In genomic region chr20:47246061-47246460, GRCh38 we compare ENCODE assay signal across 19 cellular contexts.
"Had no signal": no experiment of that assay in that cellular context is flagged by ENCODE, and none has a peak within 500 bp of the region (broad histone marks: within the 10 kb centered on the region; RNA-seq: fewer than 3 reads in every experiment).

No MANE protein-coding gene starts in this region.

- H3K4me1 Mint-ChIP-seq: activated CD4-positive, alpha-beta memory T cell treated with anti-CD3 and anti-CD28 coated beads, Interleukin-2, amount 10 ng/mL, durations not matched to agents 7 days and 5 days; activated CD8-positive, alpha-beta memory T cell treated with anti-CD3 and anti-CD28 coated beads, Interleukin-2, amount 10 ng/mL, durations not matched to agents 7 days and 5 days; activated naive CD4-positive, alpha-beta T cell treated with anti-CD3 and anti-CD28 coated beads, Interleukin-2, amount 10 ng/mL, durations not matched to agents 7 days and 5 days had no signal

- H3K4me3 Mint-ChIP-seq: activated CD4-positive, alpha-beta memory T cell treated with anti-CD3 and anti-CD28 coated beads, Interleukin-2, amount 10 ng/mL, durations not matched to agents 7 days and 5 days; activated CD8-positive, alpha-beta memory T cell treated with anti-CD3 and anti-CD28 coated beads, Interleukin-2, amount 10 ng/mL, durations not matched to agents 7 days and 5 days; activated naive CD4-positive, alpha-beta T cell treated with anti-CD3 and anti-CD28 coated beads, Interleukin-2, amount 10 ng/mL, durations not matched to agents 7 days and 5 days; mesothelial cell of epicardium; stimulated activated naive CD8-positive, alpha-beta T cell treated with anti-CD3 and anti-CD28 coated beads, Interleukin-15, Interleukin-2, amounts not matched to agents 100 ng/mL and 50 ng/mL, for 24 hours had no signal

- H3K36me3 ChIP-seq: prostate gland had no signal

- H3K4me1 ChIP-seq: ascending aorta, lower lobe of right lung, prostate gland, right atrium auricular region, vagina had no signal

- H3K27me3 Mint-ChIP-seq: activated CD4-positive, alpha-beta memory T cell treated with anti-CD3 and anti-CD28 coated beads, Interleukin-2, amount 10 ng/mL, durations not matched to agents 7 days and 5 days; activated CD8-positive, alpha-beta memory T cell treated with anti-CD3 and anti-CD28 coated beads, Interleukin-2, amount 10 ng/mL, durations not matched to agents 7 days and 5 days; activated naive CD4-positive, alpha-beta T cell treated with anti-CD3 and anti-CD28 coated beads, Interleukin-2, amount 10 ng/mL, durations not matched to agents 7 days and 5 days; stimulated activated naive CD8-positive, alpha-beta T cell treated with anti-CD3 and anti-CD28 coated beads, Interleukin-15, Interleukin-2, amounts not matched to agents 100 ng/mL and 50 ng/mL, for 24 hours had no signal

- H3K27ac Mint-ChIP-seq: activated CD4-positive, alpha-beta memory T cell treated with anti-CD3 and anti-CD28 coated beads, Interleukin-2, amount 10 ng/mL, durations not matched to agents 7 days and 5 days; activated CD8-positive, alpha-beta memory T cell treated with anti-CD3 and anti-CD28 coated beads, Interleukin-2, amount 10 ng/mL, durations not matched to agents 7 days and 5 days; activated naive CD4-positive, alpha-beta T cell treated with anti-CD3 and anti-CD28 coated beads, Interleukin-2, amount 10 ng/mL, durations not matched to agents 7 days and 5 days; mesothelial cell of epicardium; stimulated activated naive CD8-positive, alpha-beta T cell treated with anti-CD3 and anti-CD28 coated beads, Interleukin-15, Interleukin-2, amounts not matched to agents 100 ng/mL and 50 ng/mL, for 24 hours had no signal

- H3K9me3 ChIP-seq: ascending aorta, lower lobe of right lung, prostate gland, right atrium auricular region, tibial nerve, vagina had no signal

- H3K27ac ChIP-seq: ascending aorta, lower lobe of right lung, prostate gland, right atrium auricular region, tibial nerve, vagina had no signal

- H3K4me3 ChIP-seq: ascending aorta, lower lobe of right lung, prostate gland, right atrium auricular region, tibial nerve, vagina had no signal

- H3K9me3 Mint-ChIP-seq: activated CD4-positive, alpha-beta memory T cell treated with anti-CD3 and anti-CD28 coated beads, Interleukin-2, amount 10 ng/mL, durations not matched to agents 7 days and 5 days; activated naive CD4-positive, alpha-beta T cell treated with anti-CD3 and anti-CD28 coated beads, Interleukin-2, amount 10 ng/mL, durations not matched to agents 7 days and 5 days; mesothelial cell of epicardium; stimulated activated naive CD8-positive, alpha-beta T cell treated with anti-CD3 and anti-CD28 coated beads, Interleukin-15, Interleukin-2, amounts not matched to agents 100 ng/mL and 50 ng/mL, for 24 hours had no signal

- ATAC-seq: activated CD8-positive, alpha-beta memory T cell treated with anti-CD3 and anti-CD28 coated beads, Interleukin-2, amount 10 ng/mL, durations not matched to agents 7 days and 5 days; lower lobe of right lung had no signal

- DNase-seq: activated CD4-positive, alpha-beta memory T cell treated with anti-CD3 and anti-CD28 coated beads, Interleukin-2, amount 10 ng/mL, durations not matched to agents 7 days and 5 days; activated CD4-positive, alpha-beta T cell treated with anti-CD3 and anti-CD28 coated beads for 48 hours; activated CD4-positive, CD25-positive, alpha-beta regulatory T cell; activated CD8-positive, alpha-beta memory T cell treated with anti-CD3 and anti-CD28 coated beads, Interleukin-2, amount 10 ng/mL, durations not matched to agents 7 days and 5 days; activated naive CD4-positive, alpha-beta T cell treated with anti-CD3 and anti-CD28 coated beads, Interleukin-2, amount 10 ng/mL, durations not matched to agents 7 days and 5 days; effector CD4-positive, alpha-beta T cell; foreskin fibroblast; hippocampal formation; lower lobe of right lung; stimulated activated CD4-positive, alpha-beta T cell treated with anti-CD3 and anti-CD28 coated beads, Interleukin-2, amount 100 ng/mL, for 24 hours; SW 1271; T-helper 2 cell had no signal

- H3K27me3 ChIP-seq: ascending aorta, right atrium auricular region, tibial nerve, vagina had no signal
